14 cellular contexts compared by ENCODE assay signal in genomic region chr6:20237677-20238460, GRCh38.
"Had no signal": no experiment of that assay in that cellular context is flagged by ENCODE, and none has a peak within 500 bp of the region (broad histone marks: within the 10 kb centered on the region; RNA-seq: fewer than 3 reads in every experiment).

No MANE protein-coding gene starts in this region.

- DNase-seq: activated CD4-positive, alpha-beta T cell treated with anti-CD3 and anti-CD28 coated beads, Interleukin-2, amount 10 ng/mL, durations not matched to agents 7 days and 5 days; activated CD4-positive, CD25-positive, alpha-beta regulatory T cell; activated CD8-positive, alpha-beta memory T cell treated with anti-CD3 and anti-CD28 coated beads for 24 hours; activated T-cell treated with anti-CD3 and anti-CD28 coated beads for 4 hours; amniotic stem cell; dorsolateral prefrontal cortex; foreskin melanocyte; head of caudate nucleus; islet precursor cell; left lung; SK-N-SH; stimulated activated CD4-positive, alpha-beta T cell treated with anti-CD3 and anti-CD28 coated beads, Interleukin-4, amount 100 ng/mL, for 4 hours; thyroid gland had no signal

- H3K27ac ChIP-seq: dorsolateral prefrontal cortex, left lung, thyroid gland had no signal

- H3K4me1 ChIP-seq: left lung, thyroid gland had no signal

- FAIRE-seq: endometrium had no signal

- H3K4me3 ChIP-seq: dorsolateral prefrontal cortex, left lung, thyroid gland had no signal

- H3K9ac ChIP-seq: SK-N-SH had no signal

- H3K4me2 ChIP-seq: SK-N-SH had no signal

- H3K9me3 ChIP-seq: left lung, SK-N-SH, thyroid gland had no signal

- H3K36me3 ChIP-seq: left lung, thyroid gland had no signal

- H3K27me3 ChIP-seq: dorsolateral prefrontal cortex, left lung, thyroid gland had no signal
